11 cellular contexts compared by ENCODE assay signal in genomic region chr17:76414334-76415295, GRCh38. TPM values are rescaled to one million over a fixed set of nuclear protein-coding genes. Genes with fewer than 3 reads are reported as not detected.
A peak's percentile ranks its signal among the peaks of the same experiment; 100 is the strongest.
DNase-seq lines count a peak whose midpoint lies in the region; ATAC-seq and TF ChIP-seq lines count a peak whose summit lies in the region.
"Had no signal": no experiment of that assay in that cellular context is flagged by ENCODE, and none has a peak within 500 bp of the region (broad histone marks: within the 10 kb centered on the region; RNA-seq: fewer than 3 reads in every experiment).

No MANE protein-coding gene starts in this region.

- H3K4me1 Mint-ChIP-seq in effector memory CD8-positive, alpha-beta T cell (ENCODE audit: low read depth in 2 of 2) = peaks cover 8 to 13% of the 10 kb centered on the region in 2 donors

- peak overlapping the region in 1 of 2 donors; percentile 54 for H3K27ac Mint-ChIP-seq in effector memory CD8-positive, alpha-beta T cell

- peaks cover 3% of the 10 kb centered on the region for H3K36me3 Mint-ChIP-seq in effector memory CD8-positive, alpha-beta T cell (ENCODE audit: insufficient read depth)

- H3K9me3 Mint-ChIP-seq in effector memory CD8-positive, alpha-beta T cell = no peaks in the 10 kb centered on the region

- H3K4me3 ChIP-seq in NT2/D1 (ENCODE audit: insufficient read length, low read depth) (no peak overlapping the region), fibroblast of villous mesenchyme (ENCODE audit: low read depth, low read length) (no peak overlapping the region)
- H3K4me3 ChIP-seq: GM12878 had no signal

- peak overlapping the region; percentile 44 for H3K9ac ChIP-seq in NT2/D1 (ENCODE audit: insufficient read length, low read depth)
- H3K9ac ChIP-seq: KMS-11 had no signal

- H3K4me1 ChIP-seq in NT2/D1 (ENCODE audit: insufficient read depth, insufficient read length) = peaks cover 17% of the 10 kb centered on the region

- no peak overlapping the region for H3K4me3 Mint-ChIP-seq in effector memory CD8-positive, alpha-beta T cell

- H3K27me3 Mint-ChIP-seq in effector memory CD8-positive, alpha-beta T cell = no peaks in the 10 kb centered on the region

- no peaks in the 10 kb centered on the region for H3K27me3 ChIP-seq in NT2/D1 (ENCODE audit: insufficient read depth, insufficient read length)

- no peak for TF ChIP-seq CTCF in fibroblast of villous mesenchyme (IDR thresholded peaks at IDR 0.05; ENCODE audit: insufficient read depth, low read depth, low read length)

- no peaks in the 10 kb centered on the region for H3K9me3 ChIP-seq in NT2/D1 (ENCODE audit: insufficient read depth, low read length)

- peak; percentile 12 for DNase-seq in GM04503 (ENCODE audit: low read depth)
- DNase-seq in NT2/D1 (ENCODE audit: low read depth, low spot score) = no peak
- DNase-seq in fibroblast of villous mesenchyme (ENCODE audit: low read depth) = peak; percentile 71
- DNase-seq in retina = peak; percentile 80
- DNase-seq in hepatic stellate cell (ENCODE audit: low spot score) = no peak
- DNase-seq in NCI-H748 (lab: John Stamatoyannopoulos, UW; ENCODE audit: unreplicated experiment) = no peak
- no peak for DNase-seq in effector memory CD8-positive, alpha-beta T cell
- DNase-seq: activated CD8-positive, alpha-beta memory T cell treated with anti-CD3 and anti-CD28 coated beads for 24 hours had no signal

- H3K36me3 ChIP-seq in NT2/D1 (ENCODE audit: insufficient read depth, insufficient read length, low read length) = peaks cover 56% of the 10 kb centered on the region

- ATAC-seq in effector memory CD8-positive, alpha-beta T cell (replicated peaks) = no peak
- ATAC-seq in activated CD4-positive, CD25-positive, alpha-beta regulatory T cell treated with anti-CD3 and anti-CD28 coated beads, Interleukin-2, amount 50 U/mL, for 24 hours = no peak
- ATAC-seq: GM12878 had no signal

RNA-seq across cellular contexts. Expression of gene SPHK1, which starts 30.2 kb away (rescaled TPM):
- total RNA-seq in fibroblast of villous mesenchyme = 47.5 and 121 TPM in 2 replicates

RNA-seq across cellular contexts. Expression of gene UBE2O, which starts 38.3 kb away (rescaled TPM):
- 17.4 and 25.9 TPM in 2 replicates for total RNA-seq in fibroblast of villous mesenchyme

RNA-seq across cellular contexts. Expression of gene AANAT, which starts 52.8 kb away (rescaled TPM):
- total RNA-seq in fibroblast of villous mesenchyme = not detected in 2 replicates

Comparison
In these comparisons a context has a peak if more than half of its experiments do, and no peak if none do; other contexts are left out.
1. DNase-seq: peak in GM04503 (single experiment), fibroblast of villous mesenchyme (single experiment) and retina (single experiment); none in NT2/D1 (single experiment), hepatic stellate cell (single experiment), NCI-H748 (single experiment) and effector memory CD8-positive, alpha-beta T cell (0 of 3).